In genomic region chr6:161366301-161366953, GRCh38 we compare ENCODE assay signal across 21 cellular contexts.
"Had no signal": no experiment of that assay in that cellular context is flagged by ENCODE, and none has a peak within 500 bp of the region (broad histone marks: within the 10 kb centered on the region; RNA-seq: fewer than 3 reads in every experiment).

No MANE protein-coding gene starts in this region.

- ATAC-seq: foreskin keratinocyte, upper lobe of right lung had no signal

- H3K4me3 Mint-ChIP-seq: activated naive CD8-positive, alpha-beta T cell treated with anti-CD3 and anti-CD28 coated beads, Interleukin-2, amount 10 ng/mL, durations not matched to agents 7 days and 5 days; activated T-helper 1 cell treated with anti-CD3 and anti-CD28 coated beads, Interleukin-12 subunit alpha, Interleukin-12 subunit beta, Interleukin-2, Interleukin-4 antibody, amounts not matched to agents 30 ng/mL and 10 ng/mL and 1 ng/mL, durations not matched to agents 14 hours and 24 hours and 36 hours; memory B cell; natural killer cell treated with Interleukin-12 subunit alpha and Interleukin-12 subunit beta and Interleukin-15 and Interleukin-18, amount 100 ng/mL, for 72 hours; stimulated activated naive CD8-positive, alpha-beta T cell treated with anti-CD3 and anti-CD28 coated beads, Interleukin-15, Interleukin-2, amounts not matched to agents 100 ng/mL and 50 ng/mL, for 24 hours had no signal

- H3K4me1 ChIP-seq: upper lobe of right lung had no signal

- H3K9me3 ChIP-seq: upper lobe of right lung had no signal

- H3K27ac Mint-ChIP-seq: activated naive CD8-positive, alpha-beta T cell treated with anti-CD3 and anti-CD28 coated beads, Interleukin-2, amount 10 ng/mL, durations not matched to agents 7 days and 5 days; activated T-helper 1 cell treated with anti-CD3 and anti-CD28 coated beads, Interleukin-12 subunit alpha, Interleukin-12 subunit beta, Interleukin-2, Interleukin-4 antibody, amounts not matched to agents 30 ng/mL and 10 ng/mL and 1 ng/mL, durations not matched to agents 14 hours and 24 hours and 36 hours; memory B cell; natural killer cell treated with Interleukin-12 subunit alpha and Interleukin-12 subunit beta and Interleukin-15 and Interleukin-18, amount 100 ng/mL, for 72 hours; stimulated activated naive CD8-positive, alpha-beta T cell treated with anti-CD3 and anti-CD28 coated beads, Interleukin-15, Interleukin-2, amounts not matched to agents 100 ng/mL and 50 ng/mL, for 24 hours had no signal

- H3K27ac ChIP-seq: foreskin keratinocyte, left ventricle myocardium inferior, upper lobe of right lung had no signal

- H3K4me1 Mint-ChIP-seq: activated naive CD8-positive, alpha-beta T cell treated with anti-CD3 and anti-CD28 coated beads, Interleukin-2, amount 10 ng/mL, durations not matched to agents 7 days and 5 days had no signal

- H3K36me3 Mint-ChIP-seq: activated naive CD8-positive, alpha-beta T cell treated with anti-CD3 and anti-CD28 coated beads, Interleukin-2, amount 10 ng/mL, durations not matched to agents 7 days and 5 days had no signal

- H3K27me3 Mint-ChIP-seq: activated naive CD8-positive, alpha-beta T cell treated with anti-CD3 and anti-CD28 coated beads, Interleukin-2, amount 10 ng/mL, durations not matched to agents 7 days and 5 days; progenitor cell of endocrine pancreas; stimulated activated naive CD8-positive, alpha-beta T cell treated with anti-CD3 and anti-CD28 coated beads, Interleukin-15, Interleukin-2, amounts not matched to agents 100 ng/mL and 50 ng/mL, for 24 hours had no signal

- DNase-seq: activated CD4-positive, alpha-beta T cell treated with anti-CD3 and anti-CD28 coated beads, Interleukin-2, amount 50 U/mL, for 1 hour; activated CD8-positive, alpha-beta memory T cell treated with anti-CD3 and anti-CD28 coated beads for 24 hours; activated naive CD4-positive, alpha-beta T cell; activated naive CD8-positive, alpha-beta T cell treated with anti-CD3 and anti-CD28 coated beads, Interleukin-2, amount 10 ng/mL, durations not matched to agents 7 days and 5 days; anterior cingulate cortex; effector memory CD4-positive, alpha-beta T cell; foreskin keratinocyte; glutamatergic neuron; hypothalamus; left ventricle myocardium inferior; occipital lobe; stimulated activated CD4-positive, alpha-beta T cell treated with anti-CD3 and anti-CD28 coated beads, Interleukin-4, amount 100 ng/mL, for 4 hours; stimulated activated CD8-positive, alpha-beta memory T cell treated with anti-CD3 and anti-CD28 coated beads, Interleukin-4, amount 100 ng/mL, for 48 hours; upper lobe of right lung had no signal

- H3K4me2 ChIP-seq: smooth muscle cell had no signal

- H3K4me3 ChIP-seq: left ventricle myocardium inferior, right atrium auricular region, smooth muscle cell, upper lobe of right lung had no signal
